ENCODE assay signal across 9 cellular contexts in the genomic region with DNA sequence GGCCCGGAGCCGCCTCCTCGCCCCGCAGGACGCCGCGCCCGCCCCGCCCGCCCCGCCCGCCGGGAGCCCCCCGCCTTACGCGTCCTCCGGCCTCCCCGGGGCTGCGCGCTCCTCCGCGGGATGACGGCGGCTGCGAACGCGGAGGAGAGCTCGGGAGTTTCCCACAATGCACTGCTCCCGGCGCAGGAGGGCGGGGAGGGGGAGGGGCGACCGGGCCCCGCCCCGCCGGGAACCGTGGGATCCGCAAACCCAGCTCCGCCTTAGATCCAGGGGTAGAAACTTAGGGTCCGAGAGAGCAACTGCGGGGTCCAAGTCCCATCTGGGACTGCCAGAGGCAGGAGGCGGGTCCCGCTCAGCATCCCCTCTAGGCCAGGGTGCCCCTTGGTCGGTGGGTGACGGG. TPM values are rescaled to one million over a fixed set of nuclear protein-coding genes. Genes with fewer than 3 reads are reported as not detected.
DNase-seq lines count a peak whose midpoint lies in the region; TF ChIP-seq lines count a peak whose summit lies in the region.
"Had no signal": no experiment of that assay in that cellular context is flagged by ENCODE, and none has a peak within 500 bp of the region (broad histone marks: within the 10 kb centered on the region; RNA-seq: fewer than 3 reads in every experiment).

Gene CEND1, minus strand, starts transcription at position 140 of the 400 bp plus-strand sequence. CDS start 1,514 bp downstream, outside the sequence.

- peaks cover 33% of the 10 kb centered on the region for H3K36me3 ChIP-seq in iPS-15b (ENCODE audit: control insufficient read depth, insufficient read depth, low read length)

- peak; percentile 85 for DNase-seq in AG20443 (ENCODE audit: low spot score)
- no peak for DNase-seq in HFF-Myc (ENCODE audit: extremely low read depth, low read depth)
- DNase-seq in activated T-cell treated with anti-CD3 and anti-CD28 coated beads for 48 hours (ENCODE audit: low read depth) = peak; percentile 67
- no peak for DNase-seq in KG1 (lab: John Stamatoyannopoulos, UW)
- DNase-seq in ureter (ENCODE audit: low spot score) = no peak
- DNase-seq in LoVo (ENCODE audit: low spot score) = no peak
- no peak for DNase-seq in type B pancreatic cell (ENCODE audit: extremely low spot score, unreplicated experiment)

- TF ChIP-seq CTCF in HFF-Myc (IDR thresholded peaks at IDR 0.05; ENCODE audit: low read depth, low read length, missing control alignments) = no peak
- TF ChIP-seq CTCF in type B pancreatic cell (conservative IDR thresholded peaks at IDR 0.05) = no peak

- no peak within 1 kb of the TSS for H3K27ac Mint-ChIP-seq in type B pancreatic cell

- H3K4me3 ChIP-seq in HFF-Myc (replicated peaks; ENCODE audit: low read depth, low read length) = peak within 1 kb of the TSS; percentile 28
- H3K4me3 ChIP-seq in iPS-15b (ENCODE audit: low read depth, low read length) = peak within 1 kb of the TSS; percentile 35

- H3K9me3 ChIP-seq in iPS-15b (ENCODE audit: control insufficient read depth, insufficient read depth, low read length) = no peaks in the 10 kb centered on the region

- H3K4me1 ChIP-seq in iPS-15b (ENCODE audit: control insufficient read depth, insufficient read depth, low read length) = peaks cover 2% of the 10 kb centered on the region

- no peaks in the 10 kb centered on the region for H3K36me3 Mint-ChIP-seq in type B pancreatic cell

- no peaks in the 10 kb centered on the region for H3K4me1 Mint-ChIP-seq in type B pancreatic cell (ENCODE audit: unreplicated experiment)

- H3K27me3 Mint-ChIP-seq in type B pancreatic cell = no peaks in the 10 kb centered on the region

- no peaks in the 10 kb centered on the region for H3K9me3 Mint-ChIP-seq in type B pancreatic cell

- H3K4me3 Mint-ChIP-seq in type B pancreatic cell = no peak within 1 kb of the TSS

- H3K27me3 ChIP-seq in iPS-15b (ENCODE audit: control insufficient read depth, insufficient read depth, low read length) = no peaks in the 10 kb centered on the region

- H3K9ac ChIP-seq in iPS-15b (ENCODE audit: low read depth, low read length) = peak within 1 kb of the TSS; percentile 24

RNA-seq across cellular contexts. Expression of gene CEND1, which starts in this region (rescaled TPM):
- 0.23 TPM for total RNA-seq in ureter
- 0.17 and 0.89 TPM in 2 replicates for total RNA-seq in type B pancreatic cell (ENCODE audit: low replicate concordance)
- total RNA-seq: bronchial epithelial cell had no signal

Comparison
In these comparisons a context has a peak if more than half of its experiments do, and no peak if none do; other contexts are left out.
1. DNase-seq: peak in AG20443 (single experiment) and activated T-cell treated with anti-CD3 and anti-CD28 coated beads for 48 hours (single experiment); none in HFF-Myc (single experiment), KG1 (single experiment), ureter (single experiment), LoVo (single experiment) and type B pancreatic cell (single experiment).